1 cellular context compared by ENCODE assay signal in genomic region chr16:84819644-84820304, GRCh38.
TF ChIP-seq lines count a peak whose summit lies in the region.

A gene with protein sequence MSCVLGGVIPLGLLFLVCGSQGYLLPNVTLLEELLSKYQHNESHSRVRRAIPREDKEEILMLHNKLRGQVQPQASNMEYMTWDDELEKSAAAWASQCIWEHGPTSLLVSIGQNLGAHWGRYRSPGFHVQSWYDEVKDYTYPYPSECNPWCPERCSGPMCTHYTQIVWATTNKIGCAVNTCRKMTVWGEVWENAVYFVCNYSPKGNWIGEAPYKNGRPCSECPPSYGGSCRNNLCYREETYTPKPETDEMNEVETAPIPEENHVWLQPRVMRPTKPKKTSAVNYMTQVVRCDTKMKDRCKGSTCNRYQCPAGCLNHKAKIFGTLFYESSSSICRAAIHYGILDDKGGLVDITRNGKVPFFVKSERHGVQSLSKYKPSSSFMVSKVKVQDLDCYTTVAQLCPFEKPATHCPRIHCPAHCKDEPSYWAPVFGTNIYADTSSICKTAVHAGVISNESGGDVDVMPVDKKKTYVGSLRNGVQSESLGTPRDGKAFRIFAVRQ (plus strand): TSS chr16:84819985. CDS start chr16:84838496, 18,511 bp downstream.

TF ChIP-seq in HepG2, 621 proteins besides CTCF, POLR2A, EP300 and RAD21 (continued from another document and continues in another):
- TF ChIP-seq ZNF670 (CRISPR knock-in tag; IDR thresholded peaks at IDR 0.05; ENCODE audit: borderline replicate concordance) (no peak), MAFK (conservative IDR thresholded peaks at IDR 0.05 in 1 of 2, IDR thresholded peaks at IDR 0.05 in 1 of 2; ENCODE audit: low read length in 2 of 2) (no peak), PAX8 (CRISPR knock-in tag; IDR thresholded peaks at IDR 0.05; ENCODE audit: borderline replicate concordance) (no peak), GRHL1 (CRISPR knock-in tag; conservative IDR thresholded peaks at IDR 0.05) (no peak), CBX2 (IDR thresholded peaks at IDR 0.05; ENCODE audit: low read depth, low read length) (no peak), CBX2 (CRISPR knock-in tag; IDR thresholded peaks at IDR 0.05; ENCODE audit: low read depth) (no peak), HDAC2 (CRISPR knock-in tag; IDR thresholded peaks at IDR 0.05) (no peak), HNF1A (IDR thresholded peaks at IDR 0.05; ENCODE audit: low read depth) (no peak), HNF1A (CRISPR knock-in tag; IDR thresholded peaks at IDR 0.05; ENCODE audit: borderline replicate concordance) (0 out of 2 replicates have a peak, but pooled peaks have one; percentile 29), ZNF652 (CRISPR knock-in tag; IDR thresholded peaks at IDR 0.05; ENCODE audit: borderline replicate concordance, low read depth) (no peak), ATF4 (CRISPR knock-in tag; IDR thresholded peaks at IDR 0.05) (no peak), ZNF138 (CRISPR knock-in tag; IDR thresholded peaks at IDR 0.05; ENCODE audit: low read depth) (no peak), ZKSCAN1 (IDR thresholded peaks at IDR 0.05; ENCODE audit: low read length) (no peak; the same call in 1 of the 2 replicates), EEA1 (CRISPR knock-in tag; IDR thresholded peaks at IDR 0.05; ENCODE audit: borderline replicate concordance) (no peak)
- TF ChIP-seq, protein P1, sequence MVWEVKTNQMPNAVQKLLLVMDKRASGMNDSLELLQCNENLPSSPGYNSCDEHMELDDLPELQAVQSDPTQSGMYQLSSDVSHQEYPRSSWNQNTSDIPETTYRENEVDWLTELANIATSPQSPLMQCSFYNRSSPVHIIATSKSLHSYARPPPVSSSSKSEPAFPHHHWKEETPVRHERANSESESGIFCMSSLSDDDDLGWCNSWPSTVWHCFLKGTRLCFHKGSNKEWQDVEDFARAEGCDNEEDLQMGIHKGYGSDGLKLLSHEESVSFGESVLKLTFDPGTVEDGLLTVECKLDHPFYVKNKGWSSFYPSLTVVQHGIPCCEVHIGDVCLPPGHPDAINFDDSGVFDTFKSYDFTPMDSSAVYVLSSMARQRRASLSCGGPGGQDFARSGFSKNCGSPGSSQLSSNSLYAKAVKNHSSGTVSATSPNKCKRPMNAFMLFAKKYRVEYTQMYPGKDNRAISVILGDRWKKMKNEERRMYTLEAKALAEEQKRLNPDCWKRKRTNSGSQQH (CRISPR knock-in tag; IDR thresholded peaks at IDR 0.05; ENCODE audit: low read depth) = no peak
- TF ChIP-seq, protein P2, sequence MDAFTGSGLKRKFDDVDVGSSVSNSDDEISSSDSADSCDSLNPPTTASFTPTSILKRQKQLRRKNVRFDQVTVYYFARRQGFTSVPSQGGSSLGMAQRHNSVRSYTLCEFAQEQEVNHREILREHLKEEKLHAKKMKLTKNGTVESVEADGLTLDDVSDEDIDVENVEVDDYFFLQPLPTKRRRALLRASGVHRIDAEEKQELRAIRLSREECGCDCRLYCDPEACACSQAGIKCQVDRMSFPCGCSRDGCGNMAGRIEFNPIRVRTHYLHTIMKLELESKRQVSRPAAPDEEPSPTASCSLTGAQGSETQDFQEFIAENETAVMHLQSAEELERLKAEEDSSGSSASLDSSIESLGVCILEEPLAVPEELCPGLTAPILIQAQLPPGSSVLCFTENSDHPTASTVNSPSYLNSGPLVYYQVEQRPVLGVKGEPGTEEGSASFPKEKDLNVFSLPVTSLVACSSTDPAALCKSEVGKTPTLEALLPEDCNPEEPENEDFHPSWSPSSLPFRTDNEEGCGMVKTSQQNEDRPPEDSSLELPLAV (CRISPR knock-in tag; conservative IDR thresholded peaks at IDR 0.05; ENCODE audit: low read depth) = no peak
- TF ChIP-seq, protein P3, sequence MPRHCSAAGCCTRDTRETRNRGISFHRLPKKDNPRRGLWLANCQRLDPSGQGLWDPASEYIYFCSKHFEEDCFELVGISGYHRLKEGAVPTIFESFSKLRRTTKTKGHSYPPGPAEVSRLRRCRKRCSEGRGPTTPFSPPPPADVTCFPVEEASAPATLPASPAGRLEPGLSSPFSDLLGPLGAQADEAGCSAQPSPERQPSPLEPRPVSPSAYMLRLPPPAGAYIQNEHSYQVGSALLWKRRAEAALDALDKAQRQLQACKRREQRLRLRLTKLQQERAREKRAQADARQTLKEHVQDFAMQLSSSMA (CRISPR knock-in tag; IDR thresholded peaks at IDR 0.05) = no peak
- TF ChIP-seq, protein P4, sequence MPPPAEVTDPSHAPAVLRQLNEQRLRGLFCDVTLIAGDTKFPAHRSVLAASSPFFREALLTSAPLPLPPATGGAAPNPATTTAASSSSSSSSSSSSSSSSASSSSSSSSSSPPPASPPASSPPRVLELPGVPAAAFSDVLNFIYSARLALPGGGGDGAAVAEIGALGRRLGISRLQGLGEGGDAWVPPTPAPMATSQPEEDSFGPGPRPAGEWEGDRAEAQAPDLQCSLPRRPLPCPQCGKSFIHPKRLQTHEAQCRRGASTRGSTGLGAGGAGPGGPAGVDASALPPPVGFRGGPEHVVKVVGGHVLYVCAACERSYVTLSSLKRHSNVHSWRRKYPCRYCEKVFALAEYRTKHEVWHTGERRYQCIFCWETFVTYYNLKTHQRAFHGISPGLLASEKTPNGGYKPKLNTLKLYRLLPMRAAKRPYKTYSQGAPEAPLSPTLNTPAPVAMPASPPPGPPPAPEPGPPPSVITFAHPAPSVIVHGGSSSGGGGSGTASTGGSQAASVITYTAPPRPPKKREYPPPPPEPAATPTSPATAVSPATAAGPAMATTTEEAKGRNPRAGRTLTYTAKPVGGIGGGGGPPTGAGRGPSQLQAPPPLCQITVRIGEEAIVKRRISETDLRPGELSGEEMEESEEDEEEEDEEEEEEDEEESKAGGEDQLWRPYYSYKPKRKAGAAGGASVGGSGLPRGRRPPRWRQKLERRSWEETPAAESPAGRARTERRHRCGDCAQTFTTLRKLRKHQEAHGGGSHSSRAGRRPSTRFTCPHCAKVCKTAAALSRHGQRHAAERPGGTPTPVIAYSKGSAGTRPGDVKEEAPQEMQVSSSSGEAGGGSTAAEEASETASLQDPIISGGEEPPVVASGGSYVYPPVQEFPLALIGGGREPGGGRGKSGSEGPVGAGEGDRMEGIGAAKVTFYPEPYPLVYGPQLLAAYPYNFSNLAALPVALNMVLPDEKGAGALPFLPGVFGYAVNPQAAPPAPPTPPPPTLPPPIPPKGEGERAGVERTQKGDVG (CRISPR knock-in tag; IDR thresholded peaks at IDR 0.05; ENCODE audit: borderline replicate concordance) = 0 out of 2 replicates have a peak, but pooled peaks have one; percentile 19
- TF ChIP-seq, protein P5, sequence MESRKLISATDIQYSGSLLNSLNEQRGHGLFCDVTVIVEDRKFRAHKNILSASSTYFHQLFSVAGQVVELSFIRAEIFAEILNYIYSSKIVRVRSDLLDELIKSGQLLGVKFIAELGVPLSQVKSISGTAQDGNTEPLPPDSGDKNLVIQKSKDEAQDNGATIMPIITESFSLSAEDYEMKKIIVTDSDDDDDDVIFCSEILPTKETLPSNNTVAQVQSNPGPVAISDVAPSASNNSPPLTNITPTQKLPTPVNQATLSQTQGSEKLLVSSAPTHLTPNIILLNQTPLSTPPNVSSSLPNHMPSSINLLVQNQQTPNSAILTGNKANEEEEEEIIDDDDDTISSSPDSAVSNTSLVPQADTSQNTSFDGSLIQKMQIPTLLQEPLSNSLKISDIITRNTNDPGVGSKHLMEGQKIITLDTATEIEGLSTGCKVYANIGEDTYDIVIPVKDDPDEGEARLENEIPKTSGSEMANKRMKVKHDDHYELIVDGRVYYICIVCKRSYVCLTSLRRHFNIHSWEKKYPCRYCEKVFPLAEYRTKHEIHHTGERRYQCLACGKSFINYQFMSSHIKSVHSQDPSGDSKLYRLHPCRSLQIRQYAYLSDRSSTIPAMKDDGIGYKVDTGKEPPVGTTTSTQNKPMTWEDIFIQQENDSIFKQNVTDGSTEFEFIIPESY (CRISPR knock-in tag; IDR thresholded peaks at IDR 0.05) = no peak
- TF ChIP-seq, protein P6, sequence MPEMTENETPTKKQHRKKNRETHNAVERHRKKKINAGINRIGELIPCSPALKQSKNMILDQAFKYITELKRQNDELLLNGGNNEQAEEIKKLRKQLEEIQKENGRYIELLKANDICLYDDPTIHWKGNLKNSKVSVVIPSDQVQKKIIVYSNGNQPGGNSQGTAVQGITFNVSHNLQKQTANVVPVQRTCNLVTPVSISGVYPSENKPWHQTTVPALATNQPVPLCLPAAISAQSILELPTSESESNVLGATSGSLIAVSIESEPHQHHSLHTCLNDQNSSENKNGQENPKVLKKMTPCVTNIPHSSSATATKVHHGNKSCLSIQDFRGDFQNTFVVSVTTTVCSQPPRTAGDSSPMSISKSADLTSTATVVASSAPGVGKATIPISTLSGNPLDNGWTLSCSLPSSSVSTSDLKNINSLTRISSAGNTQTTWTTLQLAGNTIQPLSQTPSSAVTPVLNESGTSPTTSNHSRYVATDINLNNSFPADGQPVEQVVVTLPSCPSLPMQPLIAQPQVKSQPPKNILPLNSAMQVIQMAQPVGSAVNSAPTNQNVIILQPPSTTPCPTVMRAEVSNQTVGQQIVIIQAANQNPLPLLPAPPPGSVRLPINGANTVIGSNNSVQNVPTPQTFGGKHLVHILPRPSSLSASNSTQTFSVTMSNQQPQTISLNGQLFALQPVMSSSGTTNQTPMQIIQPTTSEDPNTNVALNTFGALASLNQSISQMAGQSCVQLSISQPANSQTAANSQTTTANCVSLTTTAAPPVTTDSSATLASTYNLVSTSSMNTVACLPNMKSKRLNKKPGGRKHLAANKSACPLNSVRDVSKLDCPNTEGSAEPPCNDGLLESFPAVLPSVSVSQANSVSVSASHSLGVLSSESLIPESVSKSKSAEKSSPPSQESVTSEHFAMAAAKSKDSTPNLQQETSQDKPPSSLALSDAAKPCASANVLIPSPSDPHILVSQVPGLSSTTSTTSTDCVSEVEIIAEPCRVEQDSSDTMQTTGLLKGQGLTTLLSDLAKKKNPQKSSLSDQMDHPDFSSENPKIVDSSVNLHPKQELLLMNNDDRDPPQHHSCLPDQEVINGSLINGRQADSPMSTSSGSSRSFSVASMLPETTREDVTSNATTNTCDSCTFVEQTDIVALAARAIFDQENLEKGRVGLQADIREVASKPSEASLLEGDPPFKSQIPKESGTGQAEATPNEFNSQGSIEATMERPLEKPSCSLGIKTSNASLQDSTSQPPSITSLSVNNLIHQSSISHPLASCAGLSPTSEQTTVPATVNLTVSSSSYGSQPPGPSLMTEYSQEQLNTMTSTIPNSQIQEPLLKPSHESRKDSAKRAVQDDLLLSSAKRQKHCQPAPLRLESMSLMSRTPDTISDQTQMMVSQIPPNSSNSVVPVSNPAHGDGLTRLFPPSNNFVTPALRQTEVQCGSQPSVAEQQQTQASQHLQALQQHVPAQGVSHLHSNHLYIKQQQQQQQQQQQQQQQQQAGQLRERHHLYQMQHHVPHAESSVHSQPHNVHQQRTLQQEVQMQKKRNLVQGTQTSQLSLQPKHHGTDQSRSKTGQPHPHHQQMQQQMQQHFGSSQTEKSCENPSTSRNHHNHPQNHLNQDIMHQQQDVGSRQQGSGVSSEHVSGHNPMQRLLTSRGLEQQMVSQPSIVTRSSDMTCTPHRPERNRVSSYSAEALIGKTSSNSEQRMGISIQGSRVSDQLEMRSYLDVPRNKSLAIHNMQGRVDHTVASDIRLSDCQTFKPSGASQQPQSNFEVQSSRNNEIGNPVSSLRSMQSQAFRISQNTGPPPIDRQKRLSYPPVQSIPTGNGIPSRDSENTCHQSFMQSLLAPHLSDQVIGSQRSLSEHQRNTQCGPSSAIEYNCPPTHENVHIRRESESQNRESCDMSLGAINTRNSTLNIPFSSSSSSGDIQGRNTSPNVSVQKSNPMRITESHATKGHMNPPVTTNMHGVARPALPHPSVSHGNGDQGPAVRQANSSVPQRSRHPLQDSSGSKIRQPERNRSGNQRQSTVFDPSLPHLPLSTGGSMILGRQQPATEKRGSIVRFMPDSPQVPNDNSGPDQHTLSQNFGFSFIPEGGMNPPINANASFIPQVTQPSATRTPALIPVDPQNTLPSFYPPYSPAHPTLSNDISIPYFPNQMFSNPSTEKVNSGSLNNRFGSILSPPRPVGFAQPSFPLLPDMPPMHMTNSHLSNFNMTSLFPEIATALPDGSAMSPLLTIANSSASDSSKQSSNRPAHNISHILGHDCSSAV (CRISPR knock-in tag; IDR thresholded peaks at IDR 0.05; ENCODE audit: borderline replicate concordance) = no peak
